12 cellular contexts compared by ENCODE assay signal in the genomic region with DNA sequence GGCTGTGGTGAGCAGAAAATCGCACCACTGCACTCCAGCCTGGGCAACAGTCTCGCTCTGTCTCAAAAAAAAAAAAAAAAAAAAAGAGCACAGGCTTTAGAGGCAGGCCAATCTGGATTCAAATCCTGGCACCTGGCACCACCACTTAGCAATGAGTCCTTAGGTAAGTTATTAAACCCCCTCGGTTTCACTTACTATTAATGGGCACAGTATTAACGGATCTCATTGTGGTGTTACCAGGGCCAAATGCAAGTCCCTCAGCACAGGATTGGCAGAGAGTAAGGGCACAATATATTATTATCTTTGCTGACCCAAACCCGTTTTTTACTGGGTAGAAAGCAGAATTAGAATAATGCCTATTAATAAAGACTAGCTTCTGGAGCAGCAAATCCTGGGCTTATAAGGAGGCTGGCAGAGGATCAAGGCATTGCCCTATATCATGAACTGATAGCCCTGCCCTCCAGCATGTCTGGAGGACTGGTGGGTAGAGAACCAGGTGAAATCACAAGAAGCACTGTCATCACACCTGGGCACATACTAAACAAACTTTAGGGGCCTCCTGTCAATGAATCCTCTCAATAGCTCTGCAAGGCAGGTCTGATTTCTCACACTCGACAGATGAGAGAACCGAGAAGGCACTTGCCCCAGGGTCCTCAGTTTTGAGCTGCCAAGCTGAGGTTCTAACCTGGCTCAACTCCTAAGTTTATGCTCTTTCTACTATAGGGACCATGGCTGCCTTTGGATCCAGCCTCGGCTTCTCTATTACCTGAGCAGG. TPM values are rescaled to one million over a fixed set of nuclear protein-coding genes. Genes with fewer than 3 reads are reported as not detected.
DNase-seq lines count a peak whose midpoint lies in the region; ATAC-seq, FAIRE-seq and TF ChIP-seq lines count a peak whose summit lies in the region.
"Had no signal": no experiment of that assay in that cellular context is flagged by ENCODE, and none has a peak within 500 bp of the region (broad histone marks: within the 10 kb centered on the region; RNA-seq: fewer than 3 reads in every experiment).

No MANE protein-coding gene starts in this region.

- TF ChIP-seq EP300 in HepG2 (IDR thresholded peaks at IDR 0.05; ENCODE audit: low read depth in 2 of 2, low read length in 2 of 2) (no peak), HepG2 (CRISPR knock-in tag; IDR thresholded peaks at IDR 0.05; ENCODE audit: borderline replicate concordance) (no peak)

- H3K4me1 ChIP-seq in BLaER1 (peaks cover 92% of the 10 kb centered on the region), hepatocyte (ENCODE audit: insufficient read depth) (peaks cover 29% of the 10 kb centered on the region), skeletal muscle satellite cell (ENCODE audit: control insufficient read depth, insufficient read depth, low read length) (peaks cover 30% of the 10 kb centered on the region), HepG2 (ENCODE audit: insufficient read depth, low read length) (peaks cover 6% of the 10 kb centered on the region; the same call in 1 of the 2 replicates)

- TF ChIP-seq POLR2A in HepG2 (IDR thresholded peaks at IDR 0.05; ENCODE audit: insufficient read depth in 1 of 2, low read depth in 2 of 2, low read length in 2 of 2), result no peak

- no peaks in the 10 kb centered on the region for H4K20me1 ChIP-seq in BLaER1
- no peaks in the 10 kb centered on the region for H4K20me1 ChIP-seq in hepatocyte (ENCODE audit: insufficient read depth, poor library complexity, severe bottlenecking)
- no peaks in the 10 kb centered on the region for H4K20me1 ChIP-seq in HepG2 (ENCODE audit: insufficient read depth, low read length)

- 78% methylated on average over 8 of the region's 8 CpGs for WGBS in hepatocyte (ENCODE audit: low lambda C conversion rate, missing lambda C conversion rate)
- 67% methylated on average over 6 of the region's 8 CpGs for WGBS in HepG2 (ENCODE audit: low lambda C conversion rate)

- POLR2A ChIA-PET in HepG2 (lab: Yijun Ruan, JAX), result no interaction called here

- peak overlapping the region; percentile 61 for H3K4me3 ChIP-seq in BLaER1
- H3K4me3 ChIP-seq in hepatocyte, result no peak overlapping the region
- no peak overlapping the region for H3K4me3 ChIP-seq in skeletal muscle satellite cell (ENCODE audit: low read length)
- no peak overlapping the region for H3K4me3 ChIP-seq in HepG2 (replicated peaks in 1 of 3; ENCODE audit: insufficient read depth in 1 of 3, low read depth in 2 of 3, low read length in 3 of 3)

- H3K4me2 ChIP-seq in BLaER1, result peak overlapping the region; percentile 98
- peak overlapping the region; percentile 70 for H3K4me2 ChIP-seq in hepatocyte
- H3K4me2 ChIP-seq in skeletal muscle satellite cell (ENCODE audit: low read length), result no peak overlapping the region
- no peak overlapping the region for H3K4me2 ChIP-seq in HepG2 (ENCODE audit: low read depth, low read length)

- H3K27me3 ChIP-seq in BLaER1 (no peaks in the 10 kb centered on the region), hepatocyte (no peaks in the 10 kb centered on the region), skeletal muscle satellite cell (ENCODE audit: control insufficient read depth, insufficient read depth, low read length) (no peaks in the 10 kb centered on the region), HepG2 (ENCODE audit: control insufficient read depth in 1 of 2, insufficient read depth in 2 of 2, low read length in 2 of 2) (no peaks in the 10 kb centered on the region; a peak in 1 of 5 replicates)

- peak; percentile 41 for DNase-seq in RPMI8226
- DNase-seq in hepatocyte (ENCODE audit: low spot score), result no peak
- no peak for DNase-seq in HepG2 (ENCODE audit: low spot score)
- DNase-seq: NCI-H226 had no signal

- H3K9ac ChIP-seq in BLaER1, result peak overlapping the region; percentile 91
- H3K9ac ChIP-seq in skeletal muscle satellite cell (ENCODE audit: low read depth, low read length), result peak overlapping the region; percentile 82
- no peak overlapping the region for H3K9ac ChIP-seq in HepG2 (ENCODE audit: insufficient read depth, low read depth, low read length)

- CTCF ChIA-PET in HepG2 (lab: Yijun Ruan, JAX; ENCODE audit: low intra/inter-chr PET ratio, low total read pairs), result no interaction called here

- ATAC-seq in GM21367 (IDR thresholded peaks at IDR 0.05; ENCODE audit: unreplicated experiment) (no peak), HG03139 (IDR thresholded peaks at IDR 0.05; ENCODE audit: unreplicated experiment) (no peak), GM19035 (IDR thresholded peaks at IDR 0.05; ENCODE audit: unreplicated experiment) (no peak), HepG2 (no peak)
- ATAC-seq: HCT116; natural killer cell treated with Interleukin-12 subunit alpha and Interleukin-12 subunit beta and Interleukin-15 and Interleukin-18, amount 100 ng/mL, for 72 hours; Panc1 had no signal

- TF ChIP-seq RAD21 in HepG2 (CRISPR knock-in tag; IDR thresholded peaks at IDR 0.05), result no peak

- H3K9me2 ChIP-seq in hepatocyte (replicated peaks; ENCODE audit: insufficient read depth), result no peaks in the 10 kb centered on the region

- no peak for FAIRE-seq in HepG2 (lab: Jason Lieb, UNC)

- TF ChIP-seq CTCF in hepatocyte (IDR thresholded peaks at IDR 0.05; ENCODE audit: poor library complexity), result no peak
- no peak for TF ChIP-seq CTCF in HepG2 (CRISPR knock-in tag; IDR thresholded peaks at IDR 0.05)

- no TSS peak for BruUV-seq in HepG2 (replicated peaks; lab: Mats Ljungman, UMichigan)

- intact Hi-C loops in HepG2 (cut with micrococcal nuclease; ENCODE audit: unreplicated experiment), result no loop called here

- H2AFZ ChIP-seq in hepatocyte, result no peak overlapping the region
- H2AFZ ChIP-seq in HepG2 (ENCODE audit: low read length), result no peak overlapping the region

- H3K36me3 ChIP-seq in BLaER1, result peaks cover 18% of the 10 kb centered on the region
- no peaks in the 10 kb centered on the region for H3K36me3 ChIP-seq in hepatocyte (replicated peaks; ENCODE audit: insufficient read depth, low read depth)
- H3K36me3 ChIP-seq in skeletal muscle satellite cell (ENCODE audit: insufficient read depth, low read length), result peaks cover 19% of the 10 kb centered on the region
- H3K36me3 ChIP-seq in HepG2 (replicated peaks in 1 of 2; ENCODE audit: control insufficient read depth in 1 of 2, insufficient read depth in 2 of 2, low read length in 2 of 2), result no peaks in the 10 kb centered on the region

- in situ Hi-C loops in HepG2 (cut with HindIII; ENCODE audit: extremely low pct_ligation_motif_present, low pct_unique_long_range_greater_than_20kb), result no loop called here

- peak overlapping the region; percentile 99 for H3K27ac ChIP-seq in BLaER1
- peak overlapping the region; percentile 94 for H3K27ac ChIP-seq in hepatocyte
- no peak overlapping the region for H3K27ac ChIP-seq in HepG2 (ENCODE audit: extremely low read length, insufficient read depth, low read length)

- H3K9me3 ChIP-seq in BLaER1, result no peaks in the 10 kb centered on the region
- H3K9me3 ChIP-seq in hepatocyte (ENCODE audit: low read depth), result no peaks in the 10 kb centered on the region
- no peaks in the 10 kb centered on the region for H3K9me3 ChIP-seq in skeletal muscle satellite cell (replicated peaks; ENCODE audit: low read length)
- H3K9me3 ChIP-seq in HepG2 (ENCODE audit: low read length), result no peaks in the 10 kb centered on the region

- H3K79me2 ChIP-seq in hepatocyte, result no peaks in the 10 kb centered on the region
- no peaks in the 10 kb centered on the region for H3K79me2 ChIP-seq in HepG2 (ENCODE audit: insufficient read depth, low read length)

RNA-seq across cellular contexts. Expression of a gene that starts 17.7 kb away (rescaled TPM):
- 0.92 and 1.1 TPM in 2 replicates for total RNA-seq in hepatocyte
- polyA plus RNA-seq in hepatocyte, result 0.16 TPM in 1 of 2 replicates, not detected in the other
- total RNA-seq in skeletal muscle satellite cell (2012; rRNA removed), result 2.0 and 3.3 TPM in 2 replicates
- not detected in 2 replicates for total RNA-seq in HepG2 (2016; rRNA removed; fragmentation: Illumina TruSeq; extraction: Trizol)
- total RNA-seq in HepG2 (2016; cell fraction: cytosol; rRNA removed; fragmentation: Illumina TruSeq; extraction: Trizol; ENCODE audit: low read depth), result not detected in 2 replicates
- total RNA-seq in HepG2 (2016; cell fraction: insoluble cytoplasmic fraction; rRNA removed; fragmentation: Illumina TruSeq; extraction: Trizol), result 0.06 TPM in 1 of 2 replicates, not detected in the other
- total RNA-seq in HepG2 (2016; cell fraction: membrane; rRNA removed; fragmentation: Illumina TruSeq; extraction: Trizol), result not detected in 2 replicates
- 0.13 TPM in 1 of 2 replicates, not detected in the other for total RNA-seq in HepG2 (2016; cell fraction: nucleus; rRNA removed; fragmentation: Illumina TruSeq; extraction: Trizol)
- polyA plus RNA-seq in HepG2 (2011; rRNA removed), result 0.03 TPM in 1 of 2 replicates, not detected in the other
- not detected in 2 replicates for polyA plus RNA-seq in HepG2 (2011; cell fraction: cytosol; rRNA removed)
- 0.21 and 0.23 TPM in 2 replicates for polyA plus RNA-seq in HepG2 (2011; cell fraction: nucleus; rRNA removed)
- polyA plus RNA-seq in HepG2 (2012), result not detected in 2 replicates
- not detected in 2 replicates for polyA plus RNA-seq in HepG2 (2016; cell fraction: cytosol; fragmentation: Illumina TruSeq; extraction: Trizol; ENCODE audit: low read depth)
- polyA plus RNA-seq in HepG2 (2016; cell fraction: insoluble cytoplasmic fraction; fragmentation: Illumina TruSeq; extraction: Trizol; ENCODE audit: low read depth), result not detected in 2 replicates
- polyA plus RNA-seq in HepG2 (2016; cell fraction: membrane; fragmentation: Illumina TruSeq; extraction: Trizol; ENCODE audit: low read depth), result not detected in 2 replicates
- 0.25 TPM in 1 of 2 replicates, not detected in the other for polyA plus RNA-seq in HepG2 (2016; cell fraction: nucleus; fragmentation: Illumina TruSeq; extraction: Trizol; ENCODE audit: insufficient read depth, low read depth)
- polyA minus RNA-seq in HepG2 (2011; rRNA and poly(A)+ RNA removed; ENCODE audit: low replicate concordance), result 0.74 TPM in 1 of 2 replicates, not detected in the other
- not detected in 2 replicates for polyA minus RNA-seq in HepG2 (2011; cell fraction: cytosol; rRNA and poly(A)+ RNA removed)
- polyA minus RNA-seq in HepG2 (2011; cell fraction: nucleus; rRNA and poly(A)+ RNA removed), result 0.37 and 0.39 TPM in 2 replicates

RNA-seq across cellular contexts. Expression of a gene that starts 21.7 kb away (rescaled TPM):
- total RNA-seq in hepatocyte (0.44 and 1.5 TPM in 2 replicates), HepG2 (2016; rRNA removed; fragmentation: Illumina TruSeq; extraction: Trizol) (0.07 TPM in 1 of 2 replicates, not detected in the other)
- polyA plus RNA-seq in hepatocyte (0.15 and 0.35 TPM in 2 replicates), HepG2 (2011; rRNA removed) (0.10 TPM in 1 of 2 replicates, not detected in the other)
- 1.1 and 1.3 TPM in 2 replicates for total RNA-seq in skeletal muscle satellite cell (2012; rRNA removed)
- total RNA-seq in HepG2 (2016; cell fraction: cytosol; rRNA removed; fragmentation: Illumina TruSeq; extraction: Trizol; ENCODE audit: low read depth), result not detected in 2 replicates
- 0.11 TPM in 1 of 2 replicates, not detected in the other for total RNA-seq in HepG2 (2016; cell fraction: insoluble cytoplasmic fraction; rRNA removed; fragmentation: Illumina TruSeq; extraction: Trizol)
- not detected in 2 replicates for total RNA-seq in HepG2 (2016; cell fraction: membrane; rRNA removed; fragmentation: Illumina TruSeq; extraction: Trizol)
- total RNA-seq in HepG2 (2016; cell fraction: nucleus; rRNA removed; fragmentation: Illumina TruSeq; extraction: Trizol), result 0.44 and 0.47 TPM in 2 replicates
- polyA plus RNA-seq in HepG2 (2011; cell fraction: cytosol; rRNA removed), result not detected in 2 replicates
- polyA plus RNA-seq in HepG2 (2011; cell fraction: nucleus; rRNA removed), result 0.07 and 0.11 TPM in 2 replicates
- not detected in 2 replicates for polyA plus RNA-seq in HepG2 (2012)
- polyA plus RNA-seq in HepG2 (2016; cell fraction: cytosol; fragmentation: Illumina TruSeq; extraction: Trizol; ENCODE audit: low read depth), result not detected in 2 replicates
- polyA plus RNA-seq in HepG2 (2016; cell fraction: insoluble cytoplasmic fraction; fragmentation: Illumina TruSeq; extraction: Trizol; ENCODE audit: low read depth), result not detected in 2 replicates
- polyA plus RNA-seq in HepG2 (2016; cell fraction: membrane; fragmentation: Illumina TruSeq; extraction: Trizol; ENCODE audit: low read depth), result not detected in 2 replicates
- not detected in 2 replicates for polyA plus RNA-seq in HepG2 (2016; cell fraction: nucleus; fragmentation: Illumina TruSeq; extraction: Trizol; ENCODE audit: insufficient read depth, low read depth)
- 0.21 and 0.34 TPM in 2 replicates for polyA minus RNA-seq in HepG2 (2011; rRNA and poly(A)+ RNA removed; ENCODE audit: low replicate concordance)
- polyA minus RNA-seq in HepG2 (2011; cell fraction: cytosol; rRNA and poly(A)+ RNA removed), result not detected in 2 replicates
- 0.39 and 0.99 TPM in 2 replicates for polyA minus RNA-seq in HepG2 (2011; cell fraction: nucleus; rRNA and poly(A)+ RNA removed)

RNA-seq across cellular contexts. Expression of a gene that starts 30.8 kb away (rescaled TPM):
- total RNA-seq in hepatocyte (16.9 and 18.9 TPM in 2 replicates), HepG2 (2016; rRNA removed; fragmentation: Illumina TruSeq; extraction: Trizol) (0.20 and 0.21 TPM in 2 replicates)
- polyA plus RNA-seq in hepatocyte (35.8 and 40.8 TPM in 2 replicates), HepG2 (2011; rRNA removed) (0.20 and 0.30 TPM in 2 replicates)
- 30.9 and 44.6 TPM in 2 replicates for total RNA-seq in skeletal muscle satellite cell (2012; rRNA removed)
- total RNA-seq in HepG2 (2016; cell fraction: cytosol; rRNA removed; fragmentation: Illumina TruSeq; extraction: Trizol; ENCODE audit: low read depth), result not detected in 2 replicates
- total RNA-seq in HepG2 (2016; cell fraction: insoluble cytoplasmic fraction; rRNA removed; fragmentation: Illumina TruSeq; extraction: Trizol), result 0.15 and 0.80 TPM in 2 replicates
- total RNA-seq in HepG2 (2016; cell fraction: membrane; rRNA removed; fragmentation: Illumina TruSeq; extraction: Trizol), result 0.22 and 0.34 TPM in 2 replicates
- total RNA-seq in HepG2 (2016; cell fraction: nucleus; rRNA removed; fragmentation: Illumina TruSeq; extraction: Trizol), result 0.63 and 0.87 TPM in 2 replicates
- polyA plus RNA-seq in HepG2 (2011; cell fraction: cytosol; rRNA removed), result 0.11 and 0.19 TPM in 2 replicates
- 0.21 and 0.23 TPM in 2 replicates for polyA plus RNA-seq in HepG2 (2011; cell fraction: nucleus; rRNA removed)
- 0.11 and 0.71 TPM in 2 replicates for polyA plus RNA-seq in HepG2 (2012)
- polyA plus RNA-seq in HepG2 (2016; cell fraction: cytosol; fragmentation: Illumina TruSeq; extraction: Trizol; ENCODE audit: low read depth), result 0.09 and 0.20 TPM in 2 replicates
- 0.51 and 0.79 TPM in 2 replicates for polyA plus RNA-seq in HepG2 (2016; cell fraction: insoluble cytoplasmic fraction; fragmentation: Illumina TruSeq; extraction: Trizol; ENCODE audit: low read depth)
- polyA plus RNA-seq in HepG2 (2016; cell fraction: membrane; fragmentation: Illumina TruSeq; extraction: Trizol; ENCODE audit: low read depth), result 0.39 and 0.57 TPM in 2 replicates
- polyA plus RNA-seq in HepG2 (2016; cell fraction: nucleus; fragmentation: Illumina TruSeq; extraction: Trizol; ENCODE audit: insufficient read depth, low read depth), result 3.5 and 4.2 TPM in 2 replicates
- 0.24 TPM in 1 of 2 replicates, not detected in the other for polyA minus RNA-seq in HepG2 (2011; rRNA and poly(A)+ RNA removed; ENCODE audit: low replicate concordance)
- polyA minus RNA-seq in HepG2 (2011; cell fraction: cytosol; rRNA and poly(A)+ RNA removed), result 0.20 TPM in 1 of 2 replicates, not detected in the other
- 0.77 and 0.87 TPM in 2 replicates for polyA minus RNA-seq in HepG2 (2011; cell fraction: nucleus; rRNA and poly(A)+ RNA removed)

Comparison
In these comparisons a context has a peak if more than half of its experiments do, and no peak if none do; other contexts are left out.
1. H3K4me2 ChIP-seq: peak in BLaER1 (single experiment) and hepatocyte (single experiment); none in skeletal muscle satellite cell (single experiment) and HepG2 (single experiment).